12 cellular contexts compared by ENCODE assay signal in genomic region chr9:5920860-5921328, GRCh38. TPM values are rescaled to one million over a fixed set of nuclear protein-coding genes. Genes with fewer than 3 reads are reported as not detected.
DNase-seq lines count a peak whose midpoint lies in the region; ATAC-seq and TF ChIP-seq lines count a peak whose summit lies in the region.
"Had no signal": no experiment of that assay in that cellular context is flagged by ENCODE, and none has a peak within 500 bp of the region (broad histone marks: within the 10 kb centered on the region; RNA-seq: fewer than 3 reads in every experiment).

No MANE protein-coding gene starts in this region.

- no peak for TF ChIP-seq CTCF in astrocyte of the spinal cord (IDR thresholded peaks at IDR 0.05; ENCODE audit: low read depth, low read length)

- peak; percentile 91 for ATAC-seq in GM18498 (IDR thresholded peaks at IDR 0.05; ENCODE audit: unreplicated experiment)
- ATAC-seq in GM19455 (IDR thresholded peaks at IDR 0.05; ENCODE audit: unreplicated experiment): peak; percentile 87
- ATAC-seq in HG03060 (IDR thresholded peaks at IDR 0.05; ENCODE audit: low read depth, unreplicated experiment): peak; percentile 78
- no peak for ATAC-seq in sciatic nerve

- DNase-seq in astrocyte of the spinal cord (ENCODE audit: low read depth, low spot score) (peak; percentile 23), occipital lobe (lab: John Stamatoyannopoulos, UW) (no peak), NCI-H446 treated with DMSO at 0.1 percent for 48 hours (lab: John Stamatoyannopoulos, UW) (no peak), sciatic nerve (ENCODE audit: low spot score) (no peak), 8988T (no peak)
- DNase-seq: activated effector memory CD4-positive, alpha-beta T cell treated with anti-CD3 and anti-CD28 coated beads, Interleukin-2, amount 50 U/mL, for 16 hours; GF-D8; stimulated activated CD4-positive, alpha-beta T cell treated with anti-CD3 and anti-CD28 coated beads, Interleukin-2, amount 100 ng/mL, for 48 hours had no signal

- in situ Hi-C loops in astrocyte of the spinal cord (cut with HindIII; ENCODE audit: low sequenced_read_pairs): no loop called here

- no peak overlapping the region for H3K4me3 ChIP-seq in astrocyte of the spinal cord (ENCODE audit: low read depth, low read length)

- intact Hi-C loops in sciatic nerve (cut with DNase I): no loop called here

RNA-seq across cellular contexts. Expression of gene MLANA, which starts 30.2 kb away (rescaled TPM):
- total RNA-seq in occipital lobe (not detected), sciatic nerve (not detected)
- total RNA-seq: epithelial cell of proximal tubule had no signal
